Comparison of ENCODE assay signal across 16 cellular contexts in genomic region chr1:25361901-25362300, GRCh38. TPM values are rescaled to one million over a fixed set of nuclear protein-coding genes. Genes with fewer than 3 reads are reported as not detected.
DNase-seq lines count a peak whose midpoint lies in the region; ATAC-seq and TF ChIP-seq lines count a peak whose summit lies in the region.
"Had no signal": no experiment of that assay in that cellular context is flagged by ENCODE, and none has a peak within 500 bp of the region (broad histone marks: within the 10 kb centered on the region; RNA-seq: fewer than 3 reads in every experiment).

No MANE protein-coding gene starts in this region.

- H3K9me3 ChIP-seq in Caco-2: no peaks in the 10 kb centered on the region
- no peaks in the 10 kb centered on the region for H3K9me3 ChIP-seq in adrenal gland (replicated peaks in 1 of 3)
- H3K9me3 ChIP-seq: ovary, testis had no signal

- BruUV-seq in Caco-2 (replicated peaks; lab: Mats Ljungman, UMichigan): TSS peak; percentile 72

- peak; percentile 10 for DNase-seq in AG20443 (ENCODE audit: low spot score)
- DNase-seq in Caco-2: no peak
- DNase-seq in adrenal gland: no peak
- DNase-seq in nephron progenitor cell: no peak
- no peak for DNase-seq in inferior parietal cortex (ENCODE audit: extremely low spot score)
- DNase-seq: GF-D8, NCI-H2107, NCI-H774, ovary, testis had no signal

- CTCF ChIA-PET in Caco-2 (lab: Charles Lee): no interaction called here

- intact Hi-C loops in Caco-2 (cut with micrococcal nuclease; ENCODE audit: unreplicated experiment) (no loop called here), adrenal gland (cut with DNase I) (no loop called here)

- H3K27me3 ChIP-seq in Caco-2 (replicated peaks; ENCODE audit: control insufficient read depth, insufficient read depth, low read length) (no peaks in the 10 kb centered on the region), adrenal gland (no peaks in the 10 kb centered on the region)
- H3K27me3 ChIP-seq: ovary, testis had no signal

- no peak for TF ChIP-seq CTCF in Caco-2 (IDR thresholded peaks at IDR 0.05; ENCODE audit: insufficient read depth in 1 of 2, low read depth in 1 of 2, low read length in 1 of 2, severe bottlenecking in 1 of 2, unreplicated experiment in 1 of 2)
- TF ChIP-seq CTCF in adrenal gland (IDR thresholded peaks at IDR 0.05): no peak
- no peak for TF ChIP-seq CTCF in nephron progenitor cell (IDR thresholded peaks at IDR 0.05)

- POLR2A ChIA-PET in Caco-2 (lab: Charles Lee): no interaction called here

- H3K27ac ChIP-seq in adrenal gland: peak overlapping the region in 3 of 5 donors; percentile 36 to 74 (median 58)
- H3K27ac ChIP-seq: RWPE1, testis had no signal

- H3K4me1 Mint-ChIP-seq in Caco-2 (ENCODE audit: low read depth, unreplicated experiment): no peaks in the 10 kb centered on the region
- no peaks in the 10 kb centered on the region for H3K4me1 Mint-ChIP-seq in nephron progenitor cell
- no peaks in the 10 kb centered on the region for H3K4me1 Mint-ChIP-seq in stimulated activated memory B cell treated with anti-CD40 and anti-IgM and Interleukin-4, amounts not matched to agents 10 μg/mL and 1 μg/mL and 100 μg/mL, for 72 hours
- H3K4me1 Mint-ChIP-seq: memory B cell had no signal

- no peaks in the 10 kb centered on the region for H3K4me1 ChIP-seq in Caco-2
- peaks cover 2 to 12% of the 10 kb centered on the region in 2 donors for H3K4me1 ChIP-seq in adrenal gland (replicated peaks in 1 of 2)
- H3K4me1 ChIP-seq: testis had no signal

- no peaks in the 10 kb centered on the region; the same call in 1 of the 2 replicates for H3K36me3 ChIP-seq in Caco-2 (ENCODE audit: control insufficient read depth, insufficient read depth, low read length)
- peaks cover 0 to 40% of the 10 kb centered on the region in 2 donors for H3K36me3 ChIP-seq in adrenal gland (replicated peaks in 1 of 2)
- H3K36me3 ChIP-seq: ovary had no signal

- H3K9me3 Mint-ChIP-seq in Caco-2 (ENCODE audit: unreplicated experiment) (no peaks in the 10 kb centered on the region), nephron progenitor cell (no peaks in the 10 kb centered on the region)
- no peaks in the 10 kb centered on the region for H3K9me3 Mint-ChIP-seq in stimulated activated memory B cell treated with anti-CD40 and anti-IgM and Interleukin-4, amounts not matched to agents 10 μg/mL and 1 μg/mL and 100 μg/mL, for 72 hours
- H3K9me3 Mint-ChIP-seq: memory B cell; T-helper 1 cell treated with Interleukin-12 subunit alpha and Interleukin-12 subunit beta and Interleukin-4 antibody, amounts not matched to agents 30 μg/mL and 1 μg/mL, for 36 hours had no signal

- peaks cover 25% of the 10 kb centered on the region for H3K36me3 Mint-ChIP-seq in Caco-2 (ENCODE audit: insufficient read depth, unreplicated experiment)
- peaks cover 40% of the 10 kb centered on the region for H3K36me3 Mint-ChIP-seq in nephron progenitor cell (ENCODE audit: low read depth)
- H3K36me3 Mint-ChIP-seq in stimulated activated memory B cell treated with anti-CD40 and anti-IgM and Interleukin-4, amounts not matched to agents 10 μg/mL and 1 μg/mL and 100 μg/mL, for 72 hours: peaks cover 23% of the 10 kb centered on the region

- H3K4me3 Mint-ChIP-seq in Caco-2 (ENCODE audit: unreplicated experiment): no peak overlapping the region
- no peak overlapping the region for H3K4me3 Mint-ChIP-seq in nephron progenitor cell
- H3K4me3 Mint-ChIP-seq in stimulated activated memory B cell treated with anti-CD40 and anti-IgM and Interleukin-4, amounts not matched to agents 10 μg/mL and 1 μg/mL and 100 μg/mL, for 72 hours: no peak overlapping the region
- H3K4me3 Mint-ChIP-seq: memory B cell; T-helper 1 cell treated with Interleukin-12 subunit alpha and Interleukin-12 subunit beta and Interleukin-4 antibody, amounts not matched to agents 30 μg/mL and 1 μg/mL, for 36 hours had no signal

- H3K27ac Mint-ChIP-seq in Caco-2 (ENCODE audit: unreplicated experiment) (no peak overlapping the region), nephron progenitor cell (peak overlapping the region; percentile 74)
- no peak overlapping the region for H3K27ac Mint-ChIP-seq in stimulated activated memory B cell treated with anti-CD40 and anti-IgM and Interleukin-4, amounts not matched to agents 10 μg/mL and 1 μg/mL and 100 μg/mL, for 72 hours
- H3K27ac Mint-ChIP-seq: memory B cell had no signal

- no peaks in the 10 kb centered on the region for H3K27me3 Mint-ChIP-seq in Caco-2 (ENCODE audit: insufficient read depth, unreplicated experiment)
- peaks cover 2% of the 10 kb centered on the region for H3K27me3 Mint-ChIP-seq in nephron progenitor cell (ENCODE audit: low read depth, poor library complexity)
- H3K27me3 Mint-ChIP-seq in stimulated activated memory B cell treated with anti-CD40 and anti-IgM and Interleukin-4, amounts not matched to agents 10 μg/mL and 1 μg/mL and 100 μg/mL, for 72 hours: no peaks in the 10 kb centered on the region
- H3K27me3 Mint-ChIP-seq: memory B cell had no signal

- WGBS in adrenal gland, 4 donors: 76 to 86% (median 80%) methylated on average over 2 of the region's 2 CpGs

- ATAC-seq in stimulated activated memory B cell treated with anti-CD40 and anti-IgM and Interleukin-4, amounts not matched to agents 10 μg/mL and 1 μg/mL and 100 μg/mL, for 72 hours: no peak
- ATAC-seq in HG03432 (IDR thresholded peaks at IDR 0.05; ENCODE audit: unreplicated experiment): no peak
- ATAC-seq: activated CD4-positive, CD25-positive, alpha-beta regulatory T cell treated with anti-CD3 and anti-CD28 coated beads, Interleukin-2, amount 50 U/mL, for 24 hours had no signal

- H3K4me3 ChIP-seq in Caco-2 (ENCODE audit: low read depth, low read length): no peak overlapping the region
- no peak overlapping the region for H3K4me3 ChIP-seq in adrenal gland
- H3K4me3 ChIP-seq: ovary, testis had no signal

- no peak for TF ChIP-seq POLR2A in adrenal gland (IDR thresholded peaks at IDR 0.05)

RNA-seq across cellular contexts. Expression of gene TMEM50A, which starts 23.8 kb away (rescaled TPM):
- total RNA-seq in Caco-2 (2022): 79.3 and 86.3 TPM in 2 replicates
- total RNA-seq in adrenal gland: 100 to 1,000 TPM; 115 to 230 (median 167) TPM
- 100 to 1,000 TPM in 2 of 3 donors, 10 to 100 TPM in 1; 77.5 to 177 (median 154) TPM for polyA plus RNA-seq in adrenal gland

RNA-seq across cellular contexts. Expression of gene RHCE, which starts 58.7 kb away (rescaled TPM):
- total RNA-seq in Caco-2 (2022) (0.30 TPM in 1 of 2 replicates, not detected in the other), adrenal gland (1 to 10 TPM in 3 of 8 donors, under 1 TPM in 1, not detected in 4; 0.61 to 4.0 (median 1.2) TPM)
- under 1 TPM in 2 of 3 donors, not detected in 1; 0.59 to 0.71 TPM for polyA plus RNA-seq in adrenal gland
